ENCODE assay signal across 23 cellular contexts in genomic region chr3:24012589-24013257, GRCh38.
DNase-seq lines count a peak whose midpoint lies in the region; ATAC-seq and TF ChIP-seq lines count a peak whose summit lies in the region.
"Had no signal": no experiment of that assay in that cellular context is flagged by ENCODE, and none has a peak within 500 bp of the region (broad histone marks: within the 10 kb centered on the region; RNA-seq: fewer than 3 reads in every experiment).

No MANE protein-coding gene starts in this region.

- H3K36me3 ChIP-seq in OCI-LY3 (replicated peaks; ENCODE audit: low read depth, low read length): no peaks in the 10 kb centered on the region
- H3K36me3 ChIP-seq: BLaER1 treated with 17β-estradiol and CSF1 and Interleukin-3, amounts not matched to agents 10 nM and 100 nM; lower lobe of right lung; tibial artery had no signal

- H3K79me2 ChIP-seq in OCI-LY3 (ENCODE audit: low read length): no peaks in the 10 kb centered on the region
- H3K79me2 ChIP-seq: parathyroid adenoma had no signal

- no peak for TF ChIP-seq CTCF in OCI-LY3 (IDR thresholded peaks at IDR 0.05; ENCODE audit: low read depth, low read length)

- peak overlapping the region; percentile 89; the same call in 1 of the 2 replicates for H2AFZ ChIP-seq in OCI-LY3 (ENCODE audit: low read depth, low read length)
- H2AFZ ChIP-seq: parathyroid adenoma had no signal

- H3K9ac ChIP-seq in OCI-LY3 (ENCODE audit: low read length): no peak overlapping the region
- H3K9ac ChIP-seq: BLaER1 treated with 17β-estradiol and CSF1 and Interleukin-3, amounts not matched to agents 10 nM and 100 nM; parathyroid adenoma had no signal

- H4K20me1 ChIP-seq in OCI-LY3 (ENCODE audit: insufficient read depth, low read length): no peaks in the 10 kb centered on the region
- H4K20me1 ChIP-seq: BLaER1 treated with 17β-estradiol and CSF1 and Interleukin-3, amounts not matched to agents 10 nM and 100 nM had no signal

- H3K4me1 ChIP-seq in OCI-LY3 (ENCODE audit: low read length): peaks cover 14% of the 10 kb centered on the region
- H3K4me1 ChIP-seq: lower lobe of right lung, parathyroid adenoma had no signal

- DNase-seq in cardiac septum (ENCODE audit: low spot score): no peak
- no peak for DNase-seq in activated gamma-delta T cell treated with Interleukin-2 at 50 U/mL for 16 hours
- no peak for DNase-seq in NCI-H187 treated with DMSO at 0.1 percent for 48 hours (lab: John Stamatoyannopoulos, UW)
- DNase-seq: activated CD4-positive, alpha-beta T cell treated with anti-CD3 and anti-CD28 coated beads for 36 hours; activated CD8-positive, alpha-beta memory T cell treated with anti-CD3 and anti-CD28 coated beads, Interleukin-2, amount 50 U/mL, for 4 hours; activated naive CD4-positive, alpha-beta T cell; aorta; DMS153; foreskin melanocyte; lower lobe of right lung; naive B cell; NCI-H1048; NCI-H69; T-helper 9 cell; tibial artery had no signal

- H3K27ac ChIP-seq in OCI-LY3 (ENCODE audit: low read length): no peak overlapping the region
- H3K27ac ChIP-seq: BLaER1 treated with 17β-estradiol and CSF1 and Interleukin-3, amounts not matched to agents 10 nM and 100 nM; lower lobe of right lung; parathyroid adenoma; tibial artery had no signal

- ATAC-seq in GM19463 (IDR thresholded peaks at IDR 0.05; ENCODE audit: unreplicated experiment): peak; percentile 63
- peak; percentile 58 for ATAC-seq in HG02870 (IDR thresholded peaks at IDR 0.05; ENCODE audit: unreplicated experiment)
- no peak for ATAC-seq in GM19023 (IDR thresholded peaks at IDR 0.05; ENCODE audit: unreplicated experiment)
- ATAC-seq: activated CD4-positive, alpha-beta T cell treated with anti-CD3 and anti-CD28 coated beads for 36 hours; K562; lower lobe of right lung had no signal

- H3K27me3 ChIP-seq in OCI-LY3 (ENCODE audit: low read depth, low read length): no peaks in the 10 kb centered on the region
- H3K27me3 ChIP-seq: BLaER1 treated with 17β-estradiol and CSF1 and Interleukin-3, amounts not matched to agents 10 nM and 100 nM; tibial artery had no signal

- H3K4me3 ChIP-seq in OCI-LY3 (ENCODE audit: low read length): no peak overlapping the region
- H3K4me3 ChIP-seq: BLaER1 treated with 17β-estradiol and CSF1 and Interleukin-3, amounts not matched to agents 10 nM and 100 nM; K562; lower lobe of right lung; smooth muscle cell; tibial artery had no signal

- intact Hi-C loops in cardiac septum (cut with DNase I): no loop called here

- H3K9me3 ChIP-seq in OCI-LY3 (ENCODE audit: insufficient read depth, low read length): no peaks in the 10 kb centered on the region
- H3K9me3 ChIP-seq: BLaER1 treated with 17β-estradiol and CSF1 and Interleukin-3, amounts not matched to agents 10 nM and 100 nM; lower lobe of right lung; tibial artery had no signal

- H3K4me2 ChIP-seq in OCI-LY3 (ENCODE audit: low read length): peak overlapping the region; percentile 44
- H3K4me2 ChIP-seq: BLaER1 treated with 17β-estradiol and CSF1 and Interleukin-3, amounts not matched to agents 10 nM and 100 nM; smooth muscle cell had no signal
